Comparison of ENCODE assay signal across 29 cellular contexts in the genomic region with DNA sequence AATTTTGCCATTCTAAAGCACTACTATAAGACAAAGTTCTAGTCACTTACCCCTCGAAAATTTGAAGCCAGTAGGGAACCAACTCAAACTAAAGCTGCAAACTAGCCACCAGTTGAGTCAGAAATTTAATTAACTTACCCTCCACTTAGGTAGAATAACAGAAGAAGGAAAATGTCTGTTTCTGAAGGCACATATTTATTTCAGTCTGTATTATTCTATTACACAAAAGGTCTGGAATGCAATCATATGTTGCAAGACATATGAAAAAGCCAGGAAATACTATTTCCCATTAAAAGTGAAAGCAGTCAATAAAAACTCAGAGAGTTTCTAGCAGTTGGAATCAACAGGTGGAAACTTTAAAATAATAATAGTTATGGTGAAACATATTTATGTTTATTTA.
DNase-seq lines count a peak whose midpoint lies in the region; ATAC-seq, FAIRE-seq and TF ChIP-seq lines count a peak whose summit lies in the region.
"Had no signal": no experiment of that assay in that cellular context is flagged by ENCODE, and none has a peak within 500 bp of the region (broad histone marks: within the 10 kb centered on the region; RNA-seq: fewer than 3 reads in every experiment).

No MANE protein-coding gene starts in this region.

- H3K27me3 Mint-ChIP-seq in MCF 10A (ENCODE audit: insufficient read depth, unreplicated experiment) = no peaks in the 10 kb centered on the region

- H3K27me3 ChIP-seq in breast epithelium = no peaks in the 10 kb centered on the region
- no peaks in the 10 kb centered on the region for H3K27me3 ChIP-seq in bronchial epithelial cell (ENCODE audit: control insufficient read depth, insufficient read depth, low read length)
- H3K27me3 ChIP-seq in H7 (ENCODE audit: control insufficient read depth, insufficient read depth, low read length) = no peaks in the 10 kb centered on the region
- H3K27me3 ChIP-seq: BE2C had no signal

- FAIRE-seq in bronchial epithelial cell (lab: Jason Lieb, UNC) = no peak
- FAIRE-seq in H54 (lab: Jason Lieb, UNC) = no peak
- FAIRE-seq: GM18507 had no signal

- H3K27ac Mint-ChIP-seq in MCF 10A (ENCODE audit: low read depth, unreplicated experiment) = no peak overlapping the region
- H3K27ac Mint-ChIP-seq: CD14-positive monocyte had no signal

- no peaks in the 10 kb centered on the region for H3K9me3 Mint-ChIP-seq in MCF 10A (ENCODE audit: unreplicated experiment)

- H3K4me1 Mint-ChIP-seq in MCF 10A (ENCODE audit: insufficient read depth, unreplicated experiment) = peaks cover 7% of the 10 kb centered on the region
- H3K4me1 Mint-ChIP-seq: CD14-positive monocyte had no signal

- POLR2A ChIA-PET in MCF 10A (lab: Yijun Ruan, JAX) = no interaction called here

- TF ChIP-seq CTCF in MCF 10A (IDR thresholded peaks at IDR 0.05; ENCODE audit: unreplicated experiment) (no peak), breast epithelium (IDR thresholded peaks at IDR 0.05) (no peak), bronchial epithelial cell (IDR thresholded peaks at IDR 0.05; ENCODE audit: insufficient read depth, low read length, severe bottlenecking) (no peak)

- H3K36me3 ChIP-seq in breast epithelium = no peaks in the 10 kb centered on the region
- H3K36me3 ChIP-seq in bronchial epithelial cell (ENCODE audit: control insufficient read depth, insufficient read depth, low read length) = no peaks in the 10 kb centered on the region
- no peaks in the 10 kb centered on the region for H3K36me3 ChIP-seq in H7 (replicated peaks; ENCODE audit: control insufficient read depth, insufficient read depth, low read length)
- H3K36me3 ChIP-seq: BE2C, HAP-1 had no signal

- intact Hi-C loops in MCF 10A (cut with micrococcal nuclease) (no loop called here), breast epithelium (cut with DNase I; ENCODE audit: low total_unique reads) (no loop called here)

- H3K27ac ChIP-seq in breast epithelium = no peak overlapping the region
- H3K27ac ChIP-seq: 22Rv1, HL-60, RWPE1 had no signal

- DNase-seq in MCF 10A (ENCODE audit: unreplicated experiment) = peak; percentile 7
- no peak for DNase-seq in breast epithelium (ENCODE audit: low spot score in 2 of 2)
- peak; percentile 0 for DNase-seq in bronchial epithelial cell (ENCODE audit: low read depth)
- peak; percentile 9 for DNase-seq in renal cortical epithelial cell (ENCODE audit: low read depth)
- DNase-seq in H7 = no peak
- DNase-seq in effector CD8-positive, alpha-beta T cell (lab: John Stamatoyannopoulos, UW) = no peak
- no peak for DNase-seq in H54 (ENCODE audit: insufficient read length, low spot score)
- DNase-seq: ACHN; BE2C; Calu3; DMS79 treated with DMSO at 0.1 percent for 48 hours; NCI-H1092 treated with DMSO at 0.1 percent for 48 hours; NCI-H1436; NCI-H187; NCI-H2081 treated with DMSO at 0.1 percent for 48 hours; NCI-H2171; NCI-H226; NCI-H510A treated with DMSO at 0.1 percent for 48 hours; NCI-H82; NK-92 treated with Interleukin-12 subunit alpha and Interleukin-12 subunit beta, amount 100 ng/mL, for 24 hours; SHP77 had no signal

- ATAC-seq in GM21526 (IDR thresholded peaks at IDR 0.05; ENCODE audit: low FRiP score, unreplicated experiment) = no peak
- ATAC-seq: Panc1 had no signal

- CTCF ChIA-PET in MCF 10A (lab: Yijun Ruan, JAX) = no interaction called here

- no peaks in the 10 kb centered on the region for H3K36me3 Mint-ChIP-seq in MCF 10A (ENCODE audit: insufficient read depth, unreplicated experiment)
- H3K36me3 Mint-ChIP-seq: CD14-positive monocyte had no signal

- BruUV-seq in MCF 10A (replicated peaks; lab: Mats Ljungman, UMichigan) = no TSS peak

- TF ChIP-seq POLR2A in breast epithelium (IDR thresholded peaks at IDR 0.05) (no peak), H54 (IDR thresholded peaks at IDR 0.05; ENCODE audit: low read depth, low read length) (no peak)

- H3K4me3 Mint-ChIP-seq in MCF 10A (ENCODE audit: unreplicated experiment) = no peak overlapping the region
- H3K4me3 Mint-ChIP-seq: CD14-positive monocyte had no signal

- H3K9me3 ChIP-seq in breast epithelium = no peaks in the 10 kb centered on the region
- H3K9me3 ChIP-seq: BE2C, HAP-1 had no signal

- no peaks in the 10 kb centered on the region for H3K4me1 ChIP-seq in breast epithelium
- H3K4me1 ChIP-seq: BE2C, HAP-1 had no signal

- H3K4me3 ChIP-seq in breast epithelium (no peak overlapping the region), bronchial epithelial cell (ENCODE audit: low read depth, low read length) (no peak overlapping the region), H7 (ENCODE audit: insufficient read depth, low read depth, low read length) (no peak overlapping the region)
- H3K4me3 ChIP-seq: HAP-1 had no signal

Comparison
In these comparisons a context has a peak if more than half of its experiments do, and no peak if none do; other contexts are left out.
1. DNase-seq: peak in MCF 10A (single experiment), bronchial epithelial cell (single experiment) and renal cortical epithelial cell (single experiment); none in breast epithelium (0 of 2), H7 (single experiment), effector CD8-positive, alpha-beta T cell (single experiment) and H54 (single experiment).